Comparison of ENCODE assay signal across 8 cellular contexts in the genomic region with DNA sequence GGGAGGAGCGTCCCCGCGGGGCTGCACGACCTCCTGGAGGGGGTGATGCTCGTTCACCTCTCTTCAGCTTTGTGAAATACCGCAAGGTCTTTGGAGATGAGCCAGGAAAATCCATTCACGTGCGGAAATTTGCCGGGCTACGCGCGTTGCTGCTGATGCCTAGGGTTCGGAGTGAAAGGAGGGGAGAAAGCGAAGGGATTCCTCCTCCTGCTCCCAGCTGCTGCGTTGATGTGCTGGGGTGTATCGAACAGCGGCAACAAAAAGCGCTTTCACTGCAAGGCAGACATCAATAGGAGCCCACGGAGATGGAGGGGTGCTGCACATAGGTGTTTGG. TPM values are rescaled to one million over a fixed set of nuclear protein-coding genes. Genes with fewer than 3 reads are reported as not detected.
DNase-seq lines count a peak whose midpoint lies in the region; ATAC-seq and TF ChIP-seq lines count a peak whose summit lies in the region.

No MANE protein-coding gene starts in this region.

- CTCF ChIA-PET in GM10248 (lab: Yijun Ruan, JAX): interaction anchor here (1.2 to 3.8 kb wide), 5 partner anchors 54 to 736 kb away, joined by 3 to 56 read pairs (median 13); no protein-coding TSS in a partner anchor

- H3K27ac Mint-ChIP-seq in activated naive CD4-positive, alpha-beta T cell treated with anti-CD3 and anti-CD28 coated beads, Interleukin-2, amount 50 U/mL, for 24 hours: no peak overlapping the region

- H3K4me1 Mint-ChIP-seq in activated naive CD4-positive, alpha-beta T cell treated with anti-CD3 and anti-CD28 coated beads, Interleukin-2, amount 50 U/mL, for 24 hours: peaks cover 15% of the 10 kb centered on the region

- no peak for DNase-seq in activated naive CD4-positive, alpha-beta T cell treated with anti-CD3 and anti-CD28 coated beads, Interleukin-2, amount 50 U/mL, for 16 hours
- DNase-seq in tibial artery (no peak), GM10248 (ENCODE audit: extremely low spot score) (no peak)

- H3K4me3 ChIP-seq in mesodermal cell (ENCODE audit: extremely low read depth, insufficient read depth, low read length, poor library complexity, severe bottlenecking) (peak overlapping the region; percentile 44), tibial artery (peak overlapping the region; percentile 45 to 54)

- peaks cover 39% of the 10 kb centered on the region for H3K27me3 Mint-ChIP-seq in activated naive CD4-positive, alpha-beta T cell treated with anti-CD3 and anti-CD28 coated beads, Interleukin-2, amount 50 U/mL, for 24 hours

- intact Hi-C loops in tibial artery (cut with DNase I; ENCODE audit: low total_unique reads): no loop called here

- TF ChIP-seq CTCF in tibial artery (IDR thresholded peaks at IDR 0.05) (no peak), GM10248 (IDR thresholded peaks at IDR 0.05; ENCODE audit: control extremely low read depth, extremely low read depth, low read depth, missing control alignments) (no peak)

- no peaks in the 10 kb centered on the region for H3K36me3 Mint-ChIP-seq in activated naive CD4-positive, alpha-beta T cell treated with anti-CD3 and anti-CD28 coated beads, Interleukin-2, amount 50 U/mL, for 24 hours

- no peaks in the 10 kb centered on the region for H3K9me3 Mint-ChIP-seq in activated naive CD4-positive, alpha-beta T cell treated with anti-CD3 and anti-CD28 coated beads, Interleukin-2, amount 50 U/mL, for 24 hours

- no peaks in the 10 kb centered on the region for H3K4me1 ChIP-seq in mesodermal cell (ENCODE audit: control insufficient read depth, insufficient read depth, low read length, poor library complexity, severe bottlenecking)
- H3K4me1 ChIP-seq in tibial artery: peaks cover 0 to 27% (median 20%) of the 10 kb centered on the region in 4 donors

- ATAC-seq in HG03280 (IDR thresholded peaks at IDR 0.05; ENCODE audit: unreplicated experiment) (no peak), HG03175 (IDR thresholded peaks at IDR 0.05; ENCODE audit: unreplicated experiment) (no peak)

- H3K27ac ChIP-seq in cingulate gyrus (ENCODE audit: low read depth, low read length) (peak overlapping the region; percentile 42), mesodermal cell (ENCODE audit: low read depth, low read length, severe bottlenecking) (no peak overlapping the region), tibial artery (no peak overlapping the region)

- POLR2A ChIA-PET in GM10248 (lab: Yijun Ruan, JAX): no interaction called here

- H3K4me3 Mint-ChIP-seq in activated naive CD4-positive, alpha-beta T cell treated with anti-CD3 and anti-CD28 coated beads, Interleukin-2, amount 50 U/mL, for 24 hours: peak overlapping the region; percentile 66

- peaks cover 0 to 41% of the 10 kb centered on the region in 2 donors for H3K27me3 ChIP-seq in tibial artery

- WGBS in mesodermal cell (ENCODE audit: insufficient coverage in 2 of 2), 2 experiments: 4 to 11% methylated on average over 14 to 19 of the region's 19 CpGs

- H3K36me3 ChIP-seq in mesodermal cell (ENCODE audit: control insufficient read depth, insufficient read depth, low read length) (no peaks in the 10 kb centered on the region), tibial artery (no peaks in the 10 kb centered on the region)

- H3K9me3 ChIP-seq in mesodermal cell (ENCODE audit: control insufficient read depth, low read length) (no peaks in the 10 kb centered on the region), tibial artery (no peaks in the 10 kb centered on the region)

RNA-seq across cellular contexts. Expression of a gene that starts 0.4 kb away (rescaled TPM):
- polyA plus RNA-seq in mesodermal cell (2013, experiment 1 of 2): 0.26 TPM
- polyA plus RNA-seq in mesodermal cell (2013, experiment 2 of 2): 0.15 TPM
